In the genomic region with DNA sequence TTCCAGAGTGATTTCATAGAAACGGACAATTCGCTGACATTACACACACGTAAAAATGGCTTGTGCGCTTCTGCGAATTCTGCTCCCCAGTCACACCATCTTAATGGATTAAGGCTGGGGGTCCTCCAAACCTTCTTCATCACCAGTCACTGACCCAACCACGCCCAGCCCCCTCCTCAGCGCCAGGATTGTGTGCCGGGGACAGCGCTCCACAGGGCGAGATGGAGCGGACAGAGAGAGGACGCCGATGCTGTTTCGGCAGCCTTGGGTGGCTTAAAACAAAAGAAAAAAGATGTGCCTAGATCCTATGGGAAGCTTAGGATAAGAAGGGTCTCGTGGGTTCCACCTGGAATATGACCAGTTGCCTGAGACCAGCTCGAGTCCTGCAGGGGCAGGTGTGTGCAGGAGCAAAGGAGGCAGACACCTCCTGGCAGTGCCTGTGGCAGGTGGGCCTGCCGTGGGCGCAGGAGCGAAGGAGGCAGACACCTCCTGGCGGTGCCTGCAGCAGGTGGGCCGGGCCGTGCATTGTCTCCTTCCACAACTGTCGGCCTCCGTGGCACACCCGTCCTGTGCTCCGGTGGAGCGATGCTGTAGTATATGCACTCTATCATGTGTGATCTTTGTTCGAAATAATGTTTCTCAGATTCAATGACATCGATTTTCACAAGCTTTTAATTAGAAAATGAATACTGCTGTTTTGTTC, we compare ENCODE assay signal across 15 cellular contexts. TPM values are rescaled to one million over a fixed set of nuclear protein-coding genes. Genes with fewer than 3 reads are reported as not detected.
A peak's percentile ranks its signal among the peaks of the same experiment; 100 is the strongest.
DNase-seq lines count a peak whose midpoint lies in the region; ATAC-seq and TF ChIP-seq lines count a peak whose summit lies in the region.
"Had no signal": no experiment of that assay in that cellular context is flagged by ENCODE, and none has a peak within 500 bp of the region (broad histone marks: within the 10 kb centered on the region; RNA-seq: fewer than 3 reads in every experiment).

No MANE protein-coding gene starts in this region.

- ATAC-seq in right cardiac atrium (no peak), left cardiac atrium (no peak), lower lobe of right lung (no peak), upper lobe of right lung (no peak)
- ATAC-seq: CD8-positive, alpha-beta T cell; GM23338 had no signal

- H3K27me3 ChIP-seq in right cardiac atrium (ENCODE audit: control insufficient read depth, insufficient read depth) (no peaks in the 10 kb centered on the region), lower lobe of right lung (ENCODE audit: low read depth) (no peaks in the 10 kb centered on the region), upper lobe of right lung (no peaks in the 10 kb centered on the region)
- H3K27me3 ChIP-seq: BLaER1 treated with 17β-estradiol and CSF1 and Interleukin-3, amounts not matched to agents 10 nM and 100 nM had no signal

- H3K4me1 ChIP-seq in right cardiac atrium (ENCODE audit: control insufficient read depth, insufficient read depth, low read length) (no peaks in the 10 kb centered on the region), lower lobe of right lung (peaks cover 6% of the 10 kb centered on the region), upper lobe of right lung (no peaks in the 10 kb centered on the region)

- DNase-seq in right cardiac atrium (peak in 2 of 3 donors; percentile 7 to 42), left cardiac atrium (no peak), lower lobe of right lung (peak; percentile 32), upper lobe of right lung (peak; percentile 56)
- DNase-seq in activated CD4-positive, CD25-positive, alpha-beta regulatory T cell (lab: John Stamatoyannopoulos, UW) = no peak
- no peak for DNase-seq in activated effector memory CD4-positive, alpha-beta T cell treated with Interleukin-2 at 50 U/mL for 16 hours
- DNase-seq: Calu3; CD8-positive, alpha-beta T cell; DMS79 treated with DMSO at 0.1 percent for 48 hours; GF-D8; HCEC 1CT; IMR-90 had no signal

- H3K9me3 ChIP-seq in right cardiac atrium (ENCODE audit: control insufficient read depth, low read length) = no peaks in the 10 kb centered on the region
- no peaks in the 10 kb centered on the region for H3K9me3 ChIP-seq in lower lobe of right lung
- H3K9me3 ChIP-seq in upper lobe of right lung = no peaks in the 10 kb centered on the region
- H3K9me3 ChIP-seq: BLaER1 treated with 17β-estradiol and CSF1 and Interleukin-3, amounts not matched to agents 10 nM and 100 nM had no signal

- WGBS in right cardiac atrium = 95% methylated on average over 29 of the region's 29 CpGs

- TF ChIP-seq CTCF in lower lobe of right lung (IDR thresholded peaks at IDR 0.05) (no peak), upper lobe of right lung (IDR thresholded peaks at IDR 0.05) (no peak)

- no peak overlapping the region for H3K27ac ChIP-seq in right cardiac atrium (ENCODE audit: low read length)
- H3K27ac ChIP-seq in lower lobe of right lung = no peak overlapping the region
- H3K27ac ChIP-seq in upper lobe of right lung = no peak overlapping the region
- H3K27ac ChIP-seq: BLaER1 treated with 17β-estradiol and CSF1 and Interleukin-3, amounts not matched to agents 10 nM and 100 nM; HL-60 had no signal

- H3K36me3 ChIP-seq in lower lobe of right lung (peaks cover 100% of the 10 kb centered on the region), upper lobe of right lung (peaks cover 96% of the 10 kb centered on the region)

- H3K4me3 ChIP-seq in right cardiac atrium (ENCODE audit: low read length) = no peak overlapping the region
- no peak overlapping the region for H3K4me3 ChIP-seq in lower lobe of right lung
- no peak overlapping the region for H3K4me3 ChIP-seq in upper lobe of right lung
- H3K4me3 ChIP-seq: BLaER1 treated with 17β-estradiol and CSF1 and Interleukin-3, amounts not matched to agents 10 nM and 100 nM; GM23338 had no signal

- intact Hi-C loops in right cardiac atrium (cut with DNase I) (no loop called here), left cardiac atrium (cut with DNase I) (no loop called here), lower lobe of right lung (cut with DNase I) (no loop called here), upper lobe of right lung (cut with DNase I) (no loop called here)

RNA-seq across cellular contexts. Expression of gene BRD9, which starts 20.9 kb away (rescaled TPM):
- total RNA-seq in right cardiac atrium (10 to 100 TPM; 25.1 to 41.3 (median 34.0) TPM), left cardiac atrium (10 to 100 TPM; 26.8 to 39.3 TPM), lower lobe of right lung (37.7 TPM), upper lobe of right lung (33.8 TPM)
- 17.1 TPM for polyA plus RNA-seq in right cardiac atrium

RNA-seq across cellular contexts. Expression of gene TRIP13, which starts 20.9 kb away (rescaled TPM):
- total RNA-seq in right cardiac atrium (under 1 TPM; 0.25 to 0.94 (median 0.58) TPM), left cardiac atrium (1 to 10 TPM in 1 of 2 donors, under 1 TPM in 1; 0.88 to 1.1 TPM), lower lobe of right lung (1.0 TPM), upper lobe of right lung (0.81 TPM)
- 0.27 TPM for polyA plus RNA-seq in right cardiac atrium

RNA-seq across cellular contexts. Expression of gene ZDHHC11, which starts 21.0 kb away (rescaled TPM):
- total RNA-seq in right cardiac atrium = 10 to 100 TPM; 19.3 to 66.1 (median 37.4) TPM
- 5.8 TPM for polyA plus RNA-seq in right cardiac atrium
- total RNA-seq in left cardiac atrium = 10 to 100 TPM; 31.1 to 36.7 TPM
- total RNA-seq in lower lobe of right lung = 28.7 TPM
- 12.6 TPM for total RNA-seq in upper lobe of right lung

Comparison
In these comparisons a context has a peak if more than half of its experiments do, and no peak if none do; other contexts are left out.
1. DNase-seq: peak in right cardiac atrium (2 of 3), lower lobe of right lung (single experiment) and upper lobe of right lung (single experiment); none in left cardiac atrium (single experiment), activated CD4-positive, CD25-positive, alpha-beta regulatory T cell (0 of 4) and activated effector memory CD4-positive, alpha-beta T cell treated with Interleukin-2 at 50 U/mL for 16 hours (single experiment).